In the genomic region with DNA sequence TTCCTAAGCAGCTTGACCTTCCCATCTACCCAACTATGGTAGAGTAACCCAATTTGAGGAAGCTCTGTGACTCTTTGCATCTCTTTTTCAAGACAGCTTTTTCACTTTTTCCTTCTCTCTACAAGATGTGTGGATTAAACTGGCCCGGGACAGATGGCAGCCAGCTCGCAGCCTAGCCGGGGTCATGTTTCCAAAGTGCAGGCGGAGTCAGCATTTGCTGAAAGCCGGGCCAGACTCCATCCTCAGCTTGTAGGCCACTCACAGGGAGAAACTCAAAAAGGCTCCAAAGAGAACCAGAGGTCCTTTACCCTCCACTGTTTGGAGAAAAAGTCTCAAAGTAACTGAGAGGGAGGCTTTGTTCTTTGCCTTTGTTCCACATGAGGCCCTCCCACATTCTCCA, we compare ENCODE assay signal across 22 cellular contexts.
DNase-seq lines count a peak whose midpoint lies in the region; ATAC-seq, FAIRE-seq and TF ChIP-seq lines count a peak whose summit lies in the region.
"Had no signal": no experiment of that assay in that cellular context is flagged by ENCODE, and none has a peak within 500 bp of the region (broad histone marks: within the 10 kb centered on the region; RNA-seq: fewer than 3 reads in every experiment).

No MANE protein-coding gene starts in this region.

- POLR2A ChIA-PET in WTC11 (lab: Charles Lee), result no interaction called here

- ATAC-seq in WTC11 (peak; percentile 95), HG02642 (IDR thresholded peaks at IDR 0.05; ENCODE audit: poor library complexity, unreplicated experiment) (no peak)
- no peak for ATAC-seq in activated T-cell treated with anti-CD3 and anti-CD28 coated beads, Interleukin-2, amount 50 U/mL, for 72 hours (replicated peaks in 1 of 2)

- H3K9ac ChIP-seq in HUES48 (ENCODE audit: low read depth, low read length) (no peak overlapping the region), kidney (ENCODE audit: low read length in 2 of 2) (no peak overlapping the region)
- H3K9ac ChIP-seq: KMS-11 had no signal

- no peaks in the 10 kb centered on the region for H3K27me3 ChIP-seq in HUES48 (ENCODE audit: control insufficient read depth, insufficient read depth, low read length)
- H3K27me3 ChIP-seq: spleen, uterus had no signal

- no peaks in the 10 kb centered on the region for H3K36me3 Mint-ChIP-seq in WTC11
- H3K36me3 Mint-ChIP-seq in activated T-cell treated with anti-CD3 and anti-CD28 coated beads, Interleukin-2, amount 50 U/mL, for 72 hours (ENCODE audit: insufficient read depth in 2 of 2), result no peaks in the 10 kb centered on the region
- H3K36me3 Mint-ChIP-seq: activated naive CD4-positive, alpha-beta T cell treated with anti-CD3 and anti-CD28 coated beads, Interleukin-2, amount 50 U/mL, for 24 hours; mesothelial cell of epicardium had no signal

- H3K27me3 Mint-ChIP-seq in WTC11 (ENCODE audit: low read depth), result no peaks in the 10 kb centered on the region
- peaks cover 17% of the 10 kb centered on the region for H3K27me3 Mint-ChIP-seq in activated T-cell treated with anti-CD3 and anti-CD28 coated beads, Interleukin-2, amount 50 U/mL, for 72 hours (ENCODE audit: low read depth)
- H3K27me3 Mint-ChIP-seq: activated naive CD4-positive, alpha-beta T cell treated with anti-CD3 and anti-CD28 coated beads, Interleukin-2, amount 50 U/mL, for 24 hours; CD4-positive, alpha-beta T cell had no signal

- H3K4me3 Mint-ChIP-seq in WTC11, result no peak overlapping the region
- no peak overlapping the region for H3K4me3 Mint-ChIP-seq in activated T-cell treated with anti-CD3 and anti-CD28 coated beads, Interleukin-2, amount 50 U/mL, for 72 hours
- H3K4me3 Mint-ChIP-seq: activated naive CD4-positive, alpha-beta T cell treated with anti-CD3 and anti-CD28 coated beads, Interleukin-2, amount 50 U/mL, for 24 hours; CD4-positive, alpha-beta T cell; mesothelial cell of epicardium had no signal

- peak overlapping the region; percentile 9 for H3K27ac ChIP-seq in HUES48 (ENCODE audit: low read depth, low read length)
- H3K27ac ChIP-seq in kidney (ENCODE audit: low read depth in 2 of 2, low read length in 2 of 2), result no peak overlapping the region
- H3K27ac ChIP-seq: KMS-11, PC-9, spleen, uterus had no signal

- FAIRE-seq in kidney (lab: Jason Lieb, UNC), result no peak

- H3K4me1 ChIP-seq in HUES48 (ENCODE audit: control insufficient read depth, insufficient read depth, low read length) (peaks cover 7% of the 10 kb centered on the region; the same call in 1 of the 2 replicates), kidney (ENCODE audit: control insufficient read depth in 1 of 2, insufficient read depth in 1 of 2, low read depth in 1 of 2, low read length in 2 of 2) (no peaks in the 10 kb centered on the region)
- H3K4me1 ChIP-seq: spleen, uterus had no signal

- no peak for TF ChIP-seq CTCF in AG10803 (conservative IDR thresholded peaks at IDR 0.05; ENCODE audit: low read length)
- TF ChIP-seq CTCF in WTC11 (IDR thresholded peaks at IDR 0.05), result no peak
- TF ChIP-seq CTCF in kidney (IDR thresholded peaks at IDR 0.05; ENCODE audit: borderline replicate concordance, extremely low read depth, insufficient read depth), result no peak

- H3K9me3 Mint-ChIP-seq in WTC11, result no peaks in the 10 kb centered on the region
- H3K9me3 Mint-ChIP-seq in activated T-cell treated with anti-CD3 and anti-CD28 coated beads, Interleukin-2, amount 50 U/mL, for 72 hours, result no peaks in the 10 kb centered on the region
- H3K9me3 Mint-ChIP-seq: CD4-positive, alpha-beta T cell; mesothelial cell of epicardium had no signal

- intact Hi-C loops in kidney (cut with DNase I), result no loop called here

- no peaks in the 10 kb centered on the region for H3K9me3 ChIP-seq in HUES48 (ENCODE audit: control insufficient read depth, insufficient read depth, low read length)
- no peaks in the 10 kb centered on the region for H3K9me3 ChIP-seq in kidney (ENCODE audit: control insufficient read depth in 1 of 2, low read length in 2 of 2)
- H3K9me3 ChIP-seq: spleen, uterus had no signal

- H3K4me3 ChIP-seq in AG10803 (ENCODE audit: low read length) (no peak overlapping the region), HUES48 (ENCODE audit: low read depth, low read length) (no peak overlapping the region), kidney (ENCODE audit: low read length in 2 of 2) (no peak overlapping the region)
- H3K4me3 ChIP-seq: PC-9, spleen, uterus had no signal

- DNase-seq in AG10803 (ENCODE audit: low read depth) (peak; percentile 9), WTC11 (ENCODE audit: low spot score) (peak; percentile 48), kidney (peak; percentile 75), HK-2 (ENCODE audit: unreplicated experiment) (no peak)
- no peak for DNase-seq in central memory CD4-positive, alpha-beta T cell
- no peak for DNase-seq in activated T-cell treated with anti-CD3 and anti-CD28 coated beads, Interleukin-2, amount 50 U/mL, for 72 hours
- DNase-seq: ACHN; activated CD8-positive, alpha-beta memory T cell treated with anti-CD3 and anti-CD28 coated beads for 24 hours; activated T-cell treated with anti-CD3 and anti-CD28 coated beads, Interleukin-2, amount 50 U/mL, for 48 hours; CD4-positive, alpha-beta T cell; DMS79 treated with DMSO at 0.1 percent for 48 hours; hippocampal formation; NCI-H774; PC-9; spleen; stimulated activated CD8-positive, alpha-beta memory T cell treated with anti-CD3 and anti-CD28 coated beads, Interleukin-4, amount 100 ng/mL, for 48 hours; uterus had no signal

- H3K27ac Mint-ChIP-seq in WTC11, result peak overlapping the region; percentile 68; the same call in 1 of the 2 replicates
- no peak overlapping the region for H3K27ac Mint-ChIP-seq in activated T-cell treated with anti-CD3 and anti-CD28 coated beads, Interleukin-2, amount 50 U/mL, for 72 hours
- H3K27ac Mint-ChIP-seq: activated naive CD4-positive, alpha-beta T cell treated with anti-CD3 and anti-CD28 coated beads, Interleukin-2, amount 50 U/mL, for 24 hours; CD4-positive, alpha-beta T cell; mesothelial cell of epicardium had no signal

- CTCF ChIA-PET in WTC11 (lab: Charles Lee), result no interaction called here

- H3K4me1 Mint-ChIP-seq in WTC11, result peaks cover 12% of the 10 kb centered on the region
- no peaks in the 10 kb centered on the region for H3K4me1 Mint-ChIP-seq in activated T-cell treated with anti-CD3 and anti-CD28 coated beads, Interleukin-2, amount 50 U/mL, for 72 hours (ENCODE audit: low read depth)
- H3K4me1 Mint-ChIP-seq: activated naive CD4-positive, alpha-beta T cell treated with anti-CD3 and anti-CD28 coated beads, Interleukin-2, amount 50 U/mL, for 24 hours had no signal

- H3K36me3 ChIP-seq in HUES48 (ENCODE audit: control insufficient read depth, insufficient read depth, low read length) (no peaks in the 10 kb centered on the region), kidney (ENCODE audit: control insufficient read depth in 1 of 2, insufficient read depth in 2 of 2, low read length in 2 of 2) (no peaks in the 10 kb centered on the region)
- H3K36me3 ChIP-seq: spleen, uterus had no signal

TF ChIP-seq in WTC11, 78 proteins besides CTCF, POLR2A, EP300 and RAD21 (continues in another document):
- TF ChIP-seq, protein P1, sequence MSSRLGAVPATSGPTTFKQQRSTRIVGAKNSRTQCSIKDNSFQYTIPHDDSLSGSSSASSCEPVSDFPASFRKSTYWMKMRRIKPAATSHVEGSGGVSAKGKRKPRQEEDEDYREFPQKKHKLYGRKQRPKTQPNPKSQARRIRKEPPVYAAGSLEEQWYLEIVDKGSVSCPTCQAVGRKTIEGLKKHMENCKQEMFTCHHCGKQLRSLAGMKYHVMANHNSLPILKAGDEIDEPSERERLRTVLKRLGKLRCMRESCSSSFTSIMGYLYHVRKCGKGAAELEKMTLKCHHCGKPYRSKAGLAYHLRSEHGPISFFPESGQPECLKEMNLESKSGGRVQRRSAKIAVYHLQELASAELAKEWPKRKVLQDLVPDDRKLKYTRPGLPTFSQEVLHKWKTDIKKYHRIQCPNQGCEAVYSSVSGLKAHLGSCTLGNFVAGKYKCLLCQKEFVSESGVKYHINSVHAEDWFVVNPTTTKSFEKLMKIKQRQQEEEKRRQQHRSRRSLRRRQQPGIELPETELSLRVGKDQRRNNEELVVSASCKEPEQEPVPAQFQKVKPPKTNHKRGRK (CRISPR knock-in tag; IDR thresholded peaks at IDR 0.05; ENCODE audit: borderline replicate concordance), result no peak
- TF ChIP-seq FOXP1 (CRISPR knock-in tag; IDR thresholded peaks at IDR 0.05; ENCODE audit: borderline replicate concordance), result no peak
- no peak for TF ChIP-seq SMAD4 (CRISPR knock-in tag; IDR thresholded peaks at IDR 0.05)
- TF ChIP-seq MYBL2 (CRISPR knock-in tag; IDR thresholded peaks at IDR 0.05), result no peak
- TF ChIP-seq ZNF232 (CRISPR knock-in tag; IDR thresholded peaks at IDR 0.05), result no peak
- TF ChIP-seq NFYB (CRISPR knock-in tag; conservative IDR thresholded peaks at IDR 0.05; ENCODE audit: low read depth), result no peak
- TF ChIP-seq OVOL2 (CRISPR knock-in tag; IDR thresholded peaks at IDR 0.05; ENCODE audit: borderline replicate concordance), result no peak
- TF ChIP-seq ZSCAN18 (CRISPR knock-in tag; IDR thresholded peaks at IDR 0.05), result no peak
- no peak for TF ChIP-seq SP1 (CRISPR knock-in tag; conservative IDR thresholded peaks at IDR 0.05)
- TF ChIP-seq ATF6 (CRISPR knock-in tag; IDR thresholded peaks at IDR 0.05), result no peak

Comparison
In these comparisons a context has a peak if more than half of its experiments do, and no peak if none do; other contexts are left out.
1. DNase-seq: peak in AG10803 (single experiment), WTC11 (single experiment) and kidney (single experiment); none in central memory CD4-positive, alpha-beta T cell (single experiment), activated T-cell treated with anti-CD3 and anti-CD28 coated beads, Interleukin-2, amount 50 U/mL, for 72 hours (0 of 2) and HK-2 (single experiment).